ENCODE assay signal across 23 cellular contexts in genomic region chr20:22408521-22409402, GRCh38.
"Had no signal": no experiment of that assay in that cellular context is flagged by ENCODE, and none has a peak within 500 bp of the region (broad histone marks: within the 10 kb centered on the region; RNA-seq: fewer than 3 reads in every experiment).

No MANE protein-coding gene starts in this region.

- H3K27me3 ChIP-seq: colonic mucosa, ovary, transverse colon, upper lobe of right lung, uterus had no signal

- H3K27ac ChIP-seq: colonic mucosa, esophagus muscularis mucosa, ovary, psoas muscle, skin epidermis, suprapubic skin, transverse colon, upper lobe of right lung, uterus had no signal

- DNase-seq: colonic mucosa; effector CD8-positive, alpha-beta T cell; endodermal cell; foreskin melanocyte; hypothalamus; immature natural killer cell; islet precursor cell; natural killer cell; occipital lobe; ovary; posterior cingulate gyrus; psoas muscle; right cardiac atrium; stimulated activated CD4-positive, alpha-beta T cell treated with anti-CD3 and anti-CD28 coated beads, Interleukin-15, amount 100 ng/mL, for 24 hours; stimulated activated CD4-positive, alpha-beta T cell treated with anti-CD3 and anti-CD28 coated beads, Interleukin-2, amount 100 ng/mL, for 48 hours; stimulated activated naive B cell treated with anti-CD40 and anti-IgM and Interleukin-4, amounts not matched to agents 10 μg/mL and 1 μg/mL and 100 μg/mL, for 72 hours; transverse colon; upper lobe of right lung; uterus had no signal

- H3K36me3 ChIP-seq: colonic mucosa, esophagus muscularis mucosa, ovary, suprapubic skin, transverse colon, upper lobe of right lung, uterus had no signal

- H3K4me3 ChIP-seq: colonic mucosa, esophagus muscularis mucosa, lung, ovary, psoas muscle, skin epidermis, suprapubic skin, transverse colon, upper lobe of right lung, uterus had no signal

- H3K4me1 ChIP-seq: colonic mucosa had no signal

- H3K9me3 ChIP-seq: colonic mucosa, esophagus muscularis mucosa, ovary, psoas muscle, suprapubic skin, transverse colon, upper lobe of right lung, uterus had no signal

- ATAC-seq: natural killer cell; psoas muscle; right cardiac atrium; stimulated activated naive B cell treated with anti-CD40 and anti-IgM and Interleukin-4, amounts not matched to agents 10 μg/mL and 1 μg/mL and 100 μg/mL, for 72 hours; upper lobe of right lung had no signal
